In the genomic region with DNA sequence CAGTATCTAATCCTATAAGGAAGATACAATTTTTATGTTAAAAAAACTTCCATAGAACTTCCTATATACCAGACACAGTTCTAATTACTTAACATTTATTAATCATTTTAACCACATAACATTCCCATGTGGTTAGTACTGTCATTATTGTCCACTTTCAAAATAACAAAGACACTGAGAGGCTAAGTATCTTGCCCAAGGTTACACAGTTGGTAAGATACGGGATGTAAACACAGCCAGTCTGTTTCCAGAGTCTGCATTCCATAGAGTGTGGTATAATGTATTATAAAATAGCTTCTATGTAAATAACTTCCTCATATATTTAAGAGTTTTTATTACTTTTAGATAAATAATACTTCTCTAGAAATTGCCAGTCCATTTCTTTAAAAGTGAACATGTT, we compare ENCODE assay signal across 15 cellular contexts.
DNase-seq lines count a peak whose midpoint lies in the region; ATAC-seq and TF ChIP-seq lines count a peak whose summit lies in the region.
"Had no signal": no experiment of that assay in that cellular context is flagged by ENCODE, and none has a peak within 500 bp of the region (broad histone marks: within the 10 kb centered on the region; RNA-seq: fewer than 3 reads in every experiment).

No MANE protein-coding gene starts in this region.

- H3K27me3 ChIP-seq in GM23248 (replicated peaks; ENCODE audit: insufficient read depth) = no peaks in the 10 kb centered on the region
- H3K27me3 ChIP-seq: BE2C had no signal

- H3K4me1 ChIP-seq in GM23248 (ENCODE audit: insufficient read depth) = no peaks in the 10 kb centered on the region
- H3K4me1 ChIP-seq: BE2C, HAP-1 had no signal

- no peak overlapping the region for H3K27ac ChIP-seq in GM23248

- no peaks in the 10 kb centered on the region for H3K36me3 ChIP-seq in GM23248 (ENCODE audit: low read depth)
- H3K36me3 ChIP-seq: BE2C, HAP-1 had no signal

- no peak overlapping the region for H3K4me3 ChIP-seq in GM23248
- no peak overlapping the region for H3K4me3 ChIP-seq in fibroblast of villous mesenchyme (ENCODE audit: low read depth, low read length)
- H3K4me3 ChIP-seq: HAP-1 had no signal

- TF ChIP-seq CTCF in fibroblast of villous mesenchyme (IDR thresholded peaks at IDR 0.05; ENCODE audit: insufficient read depth, low read depth, low read length) = no peak

- no peak for ATAC-seq in HG03460 (IDR thresholded peaks at IDR 0.05; ENCODE audit: unreplicated experiment)

- no peaks in the 10 kb centered on the region for H3K9me3 ChIP-seq in GM23248 (ENCODE audit: low read depth)
- H3K9me3 ChIP-seq: BE2C, HAP-1 had no signal

- H3K79me2 ChIP-seq in GM23248 (ENCODE audit: insufficient read depth) = no peaks in the 10 kb centered on the region

- no peaks in the 10 kb centered on the region for H3K9me2 ChIP-seq in GM23248 (ENCODE audit: insufficient read depth)

- no peaks in the 10 kb centered on the region for H4K20me1 ChIP-seq in GM23248 (ENCODE audit: insufficient read depth)

- H3F3A ChIP-seq in GM23248 (ENCODE audit: insufficient read depth) = no peaks in the 10 kb centered on the region

- no peak overlapping the region for H2AFZ ChIP-seq in GM23248

- peak; percentile 7 for DNase-seq in GM23248
- peak; percentile 73 for DNase-seq in amniotic epithelial cell (ENCODE audit: low read depth)
- peak; percentile 30 for DNase-seq in fibroblast of villous mesenchyme (ENCODE audit: low read depth)
- peak; percentile 6 for DNase-seq in renal cortical epithelial cell (ENCODE audit: low read depth)
- no peak for DNase-seq in effector CD8-positive, alpha-beta T cell (lab: John Stamatoyannopoulos, UW)
- DNase-seq in stimulated activated CD4-positive, alpha-beta T cell treated with anti-CD3 and anti-CD28 coated beads, Interleukin-4, amount 100 ng/mL, for 1 hour = no peak
- DNase-seq: BE2C; C1 segment of cervical spinal cord; CD4-positive, CD25-positive, alpha-beta regulatory T cell; CD8-positive, alpha-beta memory T cell; COR-L47; GDM1; KBM-7 had no signal

- WGBS in GM23248 (ENCODE audit: low coverage in 1 of 2, low lambda C conversion rate in 2 of 2, missing lambda C conversion rate in 2 of 2), 2 experiments = 88 to 90% methylated on average over 1 of the region's 1 CpG

- no peak overlapping the region for H3K9ac ChIP-seq in GM23248

- in situ Hi-C loops in GM23248 (cut with MboI) = no loop called here

- H3K4me2 ChIP-seq in GM23248 (ENCODE audit: unreplicated experiment) = no peak overlapping the region

Comparison
In these comparisons a context has a peak if more than half of its experiments do, and no peak if none do; other contexts are left out.
1. DNase-seq: peak in GM23248 (single experiment), amniotic epithelial cell (single experiment), fibroblast of villous mesenchyme (single experiment) and renal cortical epithelial cell (single experiment); none in effector CD8-positive, alpha-beta T cell (single experiment) and stimulated activated CD4-positive, alpha-beta T cell treated with anti-CD3 and anti-CD28 coated beads, Interleukin-4, amount 100 ng/mL, for 1 hour (single experiment).